8 cellular contexts compared by ENCODE assay signal in the genomic region with DNA sequence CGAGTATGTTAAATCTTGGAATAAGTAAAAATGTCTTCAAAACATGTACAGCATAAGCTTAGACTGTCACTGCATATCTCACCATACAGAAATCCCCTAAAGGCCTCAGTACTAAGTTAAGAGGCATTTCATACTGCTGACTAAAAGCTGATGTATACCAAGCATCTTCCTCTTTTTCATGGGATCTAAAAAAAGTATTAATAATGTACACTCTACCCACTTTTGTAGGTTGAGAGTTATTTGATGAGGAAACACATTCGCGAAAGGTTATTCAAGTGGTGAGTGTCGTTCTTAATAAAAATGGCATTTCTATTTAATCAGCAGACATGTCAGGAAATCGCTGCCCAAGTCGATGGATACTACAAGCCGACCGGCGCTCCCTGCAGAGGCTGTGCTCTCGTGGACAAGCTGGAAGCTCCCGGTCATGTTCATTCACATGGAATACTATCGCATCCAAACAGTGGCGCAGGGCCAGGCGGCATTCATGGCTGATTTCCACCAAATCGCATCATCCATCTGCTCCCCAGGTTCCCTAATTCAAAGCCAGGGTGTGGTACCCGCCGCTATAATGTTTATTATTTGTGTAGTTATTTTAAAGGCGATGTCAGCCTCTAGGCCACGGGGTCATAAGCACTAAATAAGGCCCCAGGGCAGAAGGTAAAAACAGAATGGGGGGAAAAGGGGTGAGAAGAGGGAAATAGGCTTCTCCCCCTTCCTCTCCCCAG. TPM values are rescaled to one million over a fixed set of nuclear protein-coding genes. Genes with fewer than 3 reads are reported as not detected.
DNase-seq lines count a peak whose midpoint lies in the region; ATAC-seq, FAIRE-seq and TF ChIP-seq lines count a peak whose summit lies in the region.

No MANE protein-coding gene starts in this region.

- H3K9ac ChIP-seq in GM12878 (ENCODE audit: control insufficient read depth, insufficient read depth, low read length): peak overlapping the region; percentile 83

- peak; percentile 13 for ATAC-seq in CD8-positive, alpha-beta T cell
- peak; percentile 2 for ATAC-seq in GM19372 (IDR thresholded peaks at IDR 0.05; ENCODE audit: low read depth, unreplicated experiment)
- peak; percentile 66 for ATAC-seq in GM12878
- peak; percentile 61 to 71 for ATAC-seq in right cardiac atrium

- BruUV-seq in GM12878 (replicated peaks; lab: Mats Ljungman, UMichigan): no TSS peak

- TF ChIP-seq CTCF in CD8-positive, alpha-beta T cell (IDR thresholded peaks at IDR 0.05): no peak
- TF ChIP-seq CTCF in GM12878 (IDR thresholded peaks at IDR 0.05 in 2 of 3, conservative IDR thresholded peaks at IDR 0.05 in 1 of 3; ENCODE audit: control insufficient read depth in 2 of 3, extremely low read depth in 1 of 3, insufficient read depth in 1 of 3, low read depth in 3 of 3, low read length in 3 of 3): no peak

- no peaks in the 10 kb centered on the region for H4K20me1 ChIP-seq in GM12878 (ENCODE audit: control insufficient read depth, insufficient read depth)

- H3K4me1 Mint-ChIP-seq in CD8-positive, alpha-beta T cell (ENCODE audit: low read depth): peaks cover 25% of the 10 kb centered on the region

- no peak for TF ChIP-seq RAD21 in GM12878 (IDR thresholded peaks at IDR 0.05; ENCODE audit: insufficient read depth, low read depth, low read length)

- RAD21 ChIA-PET in GM12878 (lab: Charles Lee; ENCODE audit: unreplicated experiment): interaction anchor here (0.8 to 1.9 kb wide), 8 partner anchors 8 to 238 kb away, joined by 3 to 5 read pairs (median 3); partner anchors contain the start of gene TRIM23

- in situ Hi-C loops in GM12878 (cut with MboI): no loop called here

- H3K4me3 ChIP-seq in CD8-positive, alpha-beta T cell (ENCODE audit: low read depth, low read length): peak overlapping the region; percentile 86
- H3K4me3 ChIP-seq in GM12878 (peak overlapping the region; percentile 91), right cardiac atrium (ENCODE audit: low read length) (peak overlapping the region; percentile 93)

- no peak for TF ChIP-seq POLR2A in GM12878 (IDR thresholded peaks at IDR 0.05; ENCODE audit: low read depth, low read length)

- no peaks in the 10 kb centered on the region for H3K9me3 Mint-ChIP-seq in CD8-positive, alpha-beta T cell

- TF ChIP-seq EP300 in GM12878 (IDR thresholded peaks at IDR 0.05; ENCODE audit: borderline replicate concordance in 1 of 2, control insufficient read depth in 1 of 2, low read depth in 2 of 2, low read length in 2 of 2): no peak

- peak overlapping the region; percentile 89 for H3K4me3 Mint-ChIP-seq in CD8-positive, alpha-beta T cell

- peak overlapping the region; percentile 85 for H3K4me2 ChIP-seq in GM12878 (ENCODE audit: control insufficient read depth, insufficient read depth)

- intact Hi-C loops in CD8-positive, alpha-beta T cell (cut with DNase I, micrococcal nuclease): loop anchor here in 1 of 2 experiments (2.0 to 5.0 kb wide), 3 partner anchors 159 to 424 kb away; partner anchors contain the start of genes CENPK, ERBIN, PPWD1 and SREK1
- intact Hi-C loops in GM12878 (cut with micrococcal nuclease; ENCODE audit: unreplicated experiment): loop anchor here (5.0 kb wide), 2 partner anchors 106 to 206 kb away; partner anchors contain the start of gene ERBIN
- intact Hi-C loops in right cardiac atrium (cut with DNase I): no loop called here

- H3K79me2 ChIP-seq in GM12878 (ENCODE audit: control insufficient read depth, insufficient read depth, low read length): peaks cover 37% of the 10 kb centered on the region

- SMC1A ChIA-PET in GM12878 (lab: Charles Lee; ENCODE audit: uncharacterized antibody, unreplicated experiment): interaction anchor here (0.5 to 1.6 kb wide), 8 partner anchors 10 to 450 kb away, joined by 3 to 5 read pairs (median 4); partner anchors contain the start of gene TRIM23

- peak overlapping the region; percentile 86 for H3K27ac ChIP-seq in CD8-positive, alpha-beta T cell (ENCODE audit: low read depth, low read length)
- peak overlapping the region; percentile 78 for H3K27ac ChIP-seq in GM12878 (ENCODE audit: control insufficient read depth, insufficient read depth)
- H3K27ac ChIP-seq in right cardiac atrium (ENCODE audit: low read length): peak overlapping the region; percentile 61

- H3K36me3 ChIP-seq in CD8-positive, alpha-beta T cell (ENCODE audit: insufficient read depth, low read length): no peaks in the 10 kb centered on the region
- H3K36me3 ChIP-seq in GM12878 (ENCODE audit: control insufficient read depth in 2 of 2, insufficient read depth in 2 of 2, low read length in 1 of 2): no peaks in the 10 kb centered on the region

- H2AFZ ChIP-seq in GM12878 (ENCODE audit: control insufficient read depth, low read depth, low read length): peak overlapping the region; percentile 93

- H3K27me3 Mint-ChIP-seq in CD8-positive, alpha-beta T cell (ENCODE audit: low read depth): no peaks in the 10 kb centered on the region

- no peaks in the 10 kb centered on the region for H3K9me3 ChIP-seq in CD8-positive, alpha-beta T cell (ENCODE audit: low read length)
- H3K9me3 ChIP-seq in GM12878 (replicated peaks; ENCODE audit: control insufficient read depth, insufficient read depth, low read length): no peaks in the 10 kb centered on the region
- no peaks in the 10 kb centered on the region for H3K9me3 ChIP-seq in right cardiac atrium (ENCODE audit: control insufficient read depth, low read length)

- CTCF ChIA-PET in CD8-positive, alpha-beta T cell (lab: Charles Lee): interaction anchor here (1.0 kb wide), 2 partner anchors 40 to 205 kb away, joined by 3 to 6 read pairs; no protein-coding TSS in a partner anchor
- CTCF ChIA-PET in GM12878 (lab: Yijun Ruan, JAX): interaction anchor here (1.2 kb wide), 1 partner anchor 435 kb away, joined by 3 read pairs; no protein-coding TSS in a partner anchor

- no peak overlapping the region for H3K27ac Mint-ChIP-seq in CD8-positive, alpha-beta T cell

- no peaks in the 10 kb centered on the region for H3K27me3 ChIP-seq in CD8-positive, alpha-beta T cell (ENCODE audit: insufficient read depth, low read length)
- no peaks in the 10 kb centered on the region for H3K27me3 ChIP-seq in GM12878 (replicated peaks in 1 of 2; ENCODE audit: control insufficient read depth in 2 of 2, insufficient read depth in 2 of 2, low read length in 1 of 2)
- H3K27me3 ChIP-seq in right cardiac atrium (ENCODE audit: control insufficient read depth, insufficient read depth): no peaks in the 10 kb centered on the region

- POLR2A ChIA-PET in CD8-positive, alpha-beta T cell (lab: Charles Lee): interaction anchor here (1.1 to 4.4 kb wide), 2 partner anchors 205 to 423 kb away, joined by 4 to 29 read pairs; partner anchors contain the start of genes ERBIN and SREK1
- POLR2A ChIA-PET in GM12878 (lab: Charles Lee): interaction anchor here (0.6 to 2.0 kb wide), 7 partner anchors 10 to 205 kb away, joined by 3 to 17 read pairs (median 3); partner anchors contain the start of gene ERBIN

- no peak for FAIRE-seq in GM12878 (lab: Jason Lieb, UNC)

- peaks cover 51% of the 10 kb centered on the region for H3K4me1 ChIP-seq in CD8-positive, alpha-beta T cell (ENCODE audit: insufficient read depth, low read length)
- H3K4me1 ChIP-seq in GM12878 (ENCODE audit: control insufficient read depth, insufficient read depth, low read length) (0 out of 2 replicates have a peak, but pooled peaks cover 3% of the 10 kb centered on the region), right cardiac atrium (ENCODE audit: control insufficient read depth, insufficient read depth, low read length) (no peaks in the 10 kb centered on the region)

- peak in 4 of 7 experiments; percentile 11 to 51 (median 17) for DNase-seq in CD8-positive, alpha-beta T cell
- DNase-seq in HPDE6-E6E7 (ENCODE audit: extremely low spot score) (peak; percentile 6), RKO (ENCODE audit: low spot score) (peak; percentile 86), GM12878 (ENCODE audit: low read depth, low spot score) (no peak), right cardiac atrium (peak; percentile 71 to 85 (median 85)), pons (ENCODE audit: low spot score) (peak; percentile 64), GM19240 (ENCODE audit: insufficient read length, low spot score) (no peak)

- H3K36me3 Mint-ChIP-seq in CD8-positive, alpha-beta T cell: peaks cover 17% of the 10 kb centered on the region

- WGBS in GM12878 (ENCODE audit: insufficient coverage, insufficient replicate concordance, low lambda C conversion rate, missing lambda C conversion rate): under 1% methylated on average over 19 of the region's 19 CpGs
- WGBS in right cardiac atrium: 3% methylated on average over 19 of the region's 19 CpGs

RNA-seq across cellular contexts. Expression of gene SGTB, which starts 0.7 kb away (rescaled TPM):
- total RNA-seq in CD8-positive, alpha-beta T cell: 10 to 100 TPM; 77.9 to 79.5 TPM
- total RNA-seq in GM12878 (2013; cell fraction: nucleolus; rRNA removed): 7.8 and 9.2 TPM in 2 replicates
- total RNA-seq in GM12878 (2014; rRNA removed) (4.5 and 5.1 TPM in 2 replicates), GM12878 (2014; rRNA removed; fragmentation: Illumina TruSeq; extraction: Trizol) (5.3 and 5.7 TPM in 2 replicates), GM12878 (2021) (7.8 and 8.3 TPM in 2 replicates), right cardiac atrium (10 to 100 TPM in 1 of 4 donors, 1 to 10 TPM in 3; 8.7 to 10.2 (median 9.4) TPM)
- polyA plus RNA-seq in GM12878 (2011; ENCODE audit: low read depth): 1.5 TPM
- polyA plus RNA-seq in GM12878 (2011; rRNA removed) (5.7 and 11.6 TPM in 2 replicates), GM12878 (2014; fragmentation: Illumina TruSeq; extraction: Trizol) (5.4 and 5.5 TPM in 2 replicates), GM12878 (2014; fragmentation: Nextera tagmentation; extraction: Ambion mirVana) (1 to 10 TPM; 1.0 to 1.4 TPM), GM12878 (2014; rRNA removed) (2.4 and 3.0 TPM in 2 replicates), GM12878 (2016; fragmentation: Nextera tagmentation; extraction: Ambion mirVana) (1 to 10 TPM; 5.4 to 5.5 TPM), right cardiac atrium (2.6 TPM)
- 1.8 and 2.1 TPM in 2 replicates for polyA plus RNA-seq in GM12878 (2011; cell fraction: cytosol; rRNA removed)
- polyA plus RNA-seq in GM12878 (2011; cell fraction: nucleus; rRNA removed): 2.3 and 2.9 TPM in 2 replicates
- 2.3 and 2.9 TPM in 2 replicates for polyA plus RNA-seq in GM12878 (2012)
- polyA minus RNA-seq in GM12878 (2011; rRNA and poly(A)+ RNA removed): 2.2 and 4.5 TPM in 2 replicates
- 1.6 and 1.9 TPM in 2 replicates for polyA minus RNA-seq in GM12878 (2011; cell fraction: cytosol; rRNA and poly(A)+ RNA removed)
- 2.2 and 2.9 TPM in 2 replicates for polyA minus RNA-seq in GM12878 (2011; cell fraction: nucleus; rRNA and poly(A)+ RNA removed)

RNA-seq across cellular contexts. Expression of gene NLN, which starts 0.8 kb away (rescaled TPM):
- 1 to 10 TPM; 1.4 to 1.5 TPM for total RNA-seq in CD8-positive, alpha-beta T cell
- total RNA-seq in GM12878 (2013; cell fraction: nucleolus; rRNA removed): 22.6 and 24.3 TPM in 2 replicates
- total RNA-seq in GM12878 (2014; rRNA removed): 29.6 and 31.6 TPM in 2 replicates
- 33.4 and 35.1 TPM in 2 replicates for total RNA-seq in GM12878 (2014; rRNA removed; fragmentation: Illumina TruSeq; extraction: Trizol)
- total RNA-seq in GM12878 (2021): 38.8 and 43.8 TPM in 2 replicates
- 6.9 TPM for polyA plus RNA-seq in GM12878 (2011; ENCODE audit: low read depth)
- 15.9 and 23.4 TPM in 2 replicates for polyA plus RNA-seq in GM12878 (2011; rRNA removed)
- polyA plus RNA-seq in GM12878 (2011; cell fraction: cytosol; rRNA removed): 11.4 and 11.6 TPM in 2 replicates
- polyA plus RNA-seq in GM12878 (2011; cell fraction: nucleus; rRNA removed): 6.4 and 7.1 TPM in 2 replicates
- 8.4 and 10.3 TPM in 2 replicates for polyA plus RNA-seq in GM12878 (2012)
- 35.2 and 40.4 TPM in 2 replicates for polyA plus RNA-seq in GM12878 (2014; fragmentation: Illumina TruSeq; extraction: Trizol)
- 1 to 10 TPM; 6.8 to 9.2 TPM for polyA plus RNA-seq in GM12878 (2014; fragmentation: Nextera tagmentation; extraction: Ambion mirVana)
- polyA plus RNA-seq in GM12878 (2014; rRNA removed): 26.0 and 27.8 TPM in 2 replicates
- 10 to 100 TPM; 56.1 to 56.9 TPM for polyA plus RNA-seq in GM12878 (2016; fragmentation: Nextera tagmentation; extraction: Ambion mirVana)
- 28.8 and 32.2 TPM in 2 replicates for polyA minus RNA-seq in GM12878 (2011; rRNA and poly(A)+ RNA removed)
- 7.1 and 11.5 TPM in 2 replicates for polyA minus RNA-seq in GM12878 (2011; cell fraction: cytosol; rRNA and poly(A)+ RNA removed)
- 4.8 and 7.5 TPM in 2 replicates for polyA minus RNA-seq in GM12878 (2011; cell fraction: nucleus; rRNA and poly(A)+ RNA removed)
- total RNA-seq in right cardiac atrium: 10 to 100 TPM in 3 of 4 donors, 1 to 10 TPM in 1; 8.5 to 11.9 (median 11.3) TPM
- 2.3 TPM for polyA plus RNA-seq in right cardiac atrium

Comparison
In these comparisons a context has a peak if more than half of its experiments do, and no peak if none do; other contexts are left out.
1. ATAC-seq: peak in every context shown above with its lines; median percentile 66 in GM12878; 66 in right cardiac atrium; 13 in CD8-positive, alpha-beta T cell; 2 in GM19372.
2. DNase-seq: peak in CD8-positive, alpha-beta T cell (4 of 7), HPDE6-E6E7 (single experiment), RKO (single experiment), right cardiac atrium (3 of 3) and pons (single experiment); none in GM12878 (single experiment) and GM19240 (single experiment).
3. RNA of gene SGTB, which starts 0.7 kb away (total RNA-seq): 77.9 to 79.5 TPM in CD8-positive, alpha-beta T cell; 8.7 to 10.2 TPM in right cardiac atrium and 4.5 to 9.2 TPM in GM12878; every median in the first group is over 4 times any median in the second.
4. Peak in every context shown above with its lines, with median percentiles within 50 percentile points of each other: H3K27ac ChIP-seq and H3K4me3 ChIP-seq.